In genomic region chr5:133496631-133497030, GRCh38 we compare ENCODE assay signal across 3 cellular contexts.
TF ChIP-seq lines count a peak whose summit lies in the region.

No MANE protein-coding gene starts in this region.

TF ChIP-seq in H1, 55 proteins besides CTCF, POLR2A, EP300 and RAD21 (continues in another document):
- TF ChIP-seq GTF2F1 (IDR thresholded peaks at IDR 0.05; ENCODE audit: borderline replicate concordance, low read depth, low read length) (no peak), EZH2 (IDR thresholded peaks at IDR 0.05; ENCODE audit: low read depth, low read length, severe bottlenecking) (no peak), JUND (IDR thresholded peaks at IDR 0.05; ENCODE audit: low read length) (no peak), POU5F1 (IDR thresholded peaks at IDR 0.05; ENCODE audit: low read depth, low read length) (no peak)

TF ChIP-seq in SK-N-SH treated with all-trans-retinoic acid at 6 μM for 48 hours, 23 proteins besides CTCF, POLR2A, EP300 and RAD21:
- TF ChIP-seq CSDC2 (CRISPR knock-in tag; IDR thresholded peaks at IDR 0.05) = no peak
- TF ChIP-seq, protein P1, sequence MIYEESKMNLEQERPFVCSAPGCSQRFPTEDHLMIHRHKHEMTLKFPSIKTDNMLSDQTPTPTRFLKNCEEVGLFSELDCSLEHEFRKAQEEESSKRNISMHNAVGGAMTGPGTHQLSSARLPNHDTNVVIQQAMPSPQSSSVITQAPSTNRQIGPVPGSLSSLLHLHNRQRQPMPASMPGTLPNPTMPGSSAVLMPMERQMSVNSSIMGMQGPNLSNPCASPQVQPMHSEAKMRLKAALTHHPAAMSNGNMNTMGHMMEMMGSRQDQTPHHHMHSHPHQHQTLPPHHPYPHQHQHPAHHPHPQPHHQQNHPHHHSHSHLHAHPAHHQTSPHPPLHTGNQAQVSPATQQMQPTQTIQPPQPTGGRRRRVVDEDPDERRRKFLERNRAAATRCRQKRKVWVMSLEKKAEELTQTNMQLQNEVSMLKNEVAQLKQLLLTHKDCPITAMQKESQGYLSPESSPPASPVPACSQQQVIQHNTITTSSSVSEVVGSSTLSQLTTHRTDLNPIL (CRISPR knock-in tag; IDR thresholded peaks at IDR 0.05; ENCODE audit: low read depth) = no peak
- no peak for TF ChIP-seq PPARA (CRISPR knock-in tag; IDR thresholded peaks at IDR 0.05; ENCODE audit: borderline replicate concordance)
- TF ChIP-seq ARNTL (CRISPR knock-in tag; IDR thresholded peaks at IDR 0.05; ENCODE audit: borderline replicate concordance, low read depth) = no peak
- TF ChIP-seq ZNF8 (CRISPR knock-in tag; IDR thresholded peaks at IDR 0.05) = no peak
- TF ChIP-seq POU6F1 (CRISPR knock-in tag; IDR thresholded peaks at IDR 0.05; ENCODE audit: borderline replicate concordance, low read depth) = no peak
- no peak for TF ChIP-seq ZNF70 (CRISPR knock-in tag; IDR thresholded peaks at IDR 0.05)
- TF ChIP-seq, protein P2, sequence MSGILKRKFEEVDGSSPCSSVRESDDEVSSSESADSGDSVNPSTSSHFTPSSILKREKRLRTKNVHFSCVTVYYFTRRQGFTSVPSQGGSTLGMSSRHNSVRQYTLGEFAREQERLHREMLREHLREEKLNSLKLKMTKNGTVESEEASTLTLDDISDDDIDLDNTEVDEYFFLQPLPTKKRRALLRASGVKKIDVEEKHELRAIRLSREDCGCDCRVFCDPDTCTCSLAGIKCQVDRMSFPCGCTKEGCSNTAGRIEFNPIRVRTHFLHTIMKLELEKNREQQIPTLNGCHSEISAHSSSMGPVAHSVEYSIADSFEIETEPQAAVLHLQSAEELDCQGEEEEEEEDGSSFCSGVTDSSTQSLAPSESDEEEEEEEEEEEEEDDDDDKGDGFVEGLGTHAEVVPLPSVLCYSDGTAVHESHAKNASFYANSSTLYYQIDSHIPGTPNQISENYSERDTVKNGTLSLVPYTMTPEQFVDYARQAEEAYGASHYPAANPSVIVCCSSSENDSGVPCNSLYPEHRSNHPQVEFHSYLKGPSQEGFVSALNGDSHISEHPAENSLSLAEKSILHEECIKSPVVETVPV (CRISPR knock-in tag; IDR thresholded peaks at IDR 0.05) = no peak
- no peak for TF ChIP-seq ZC3H10 (CRISPR knock-in tag; IDR thresholded peaks at IDR 0.05)
- no peak for TF ChIP-seq SNAI2 (CRISPR knock-in tag; IDR thresholded peaks at IDR 0.05)
- no peak for TF ChIP-seq PATZ1 (CRISPR knock-in tag; IDR thresholded peaks at IDR 0.05; ENCODE audit: borderline replicate concordance)
- no peak for TF ChIP-seq TCF4 (CRISPR knock-in tag; IDR thresholded peaks at IDR 0.05; ENCODE audit: borderline replicate concordance)
- no peak for TF ChIP-seq ZNF565 (CRISPR knock-in tag; conservative IDR thresholded peaks at IDR 0.05; ENCODE audit: low read depth)
- TF ChIP-seq ZFP3 (CRISPR knock-in tag; IDR thresholded peaks at IDR 0.05) = no peak
- no peak for TF ChIP-seq ESRRG (CRISPR knock-in tag; IDR thresholded peaks at IDR 0.05)
- TF ChIP-seq, protein P3, sequence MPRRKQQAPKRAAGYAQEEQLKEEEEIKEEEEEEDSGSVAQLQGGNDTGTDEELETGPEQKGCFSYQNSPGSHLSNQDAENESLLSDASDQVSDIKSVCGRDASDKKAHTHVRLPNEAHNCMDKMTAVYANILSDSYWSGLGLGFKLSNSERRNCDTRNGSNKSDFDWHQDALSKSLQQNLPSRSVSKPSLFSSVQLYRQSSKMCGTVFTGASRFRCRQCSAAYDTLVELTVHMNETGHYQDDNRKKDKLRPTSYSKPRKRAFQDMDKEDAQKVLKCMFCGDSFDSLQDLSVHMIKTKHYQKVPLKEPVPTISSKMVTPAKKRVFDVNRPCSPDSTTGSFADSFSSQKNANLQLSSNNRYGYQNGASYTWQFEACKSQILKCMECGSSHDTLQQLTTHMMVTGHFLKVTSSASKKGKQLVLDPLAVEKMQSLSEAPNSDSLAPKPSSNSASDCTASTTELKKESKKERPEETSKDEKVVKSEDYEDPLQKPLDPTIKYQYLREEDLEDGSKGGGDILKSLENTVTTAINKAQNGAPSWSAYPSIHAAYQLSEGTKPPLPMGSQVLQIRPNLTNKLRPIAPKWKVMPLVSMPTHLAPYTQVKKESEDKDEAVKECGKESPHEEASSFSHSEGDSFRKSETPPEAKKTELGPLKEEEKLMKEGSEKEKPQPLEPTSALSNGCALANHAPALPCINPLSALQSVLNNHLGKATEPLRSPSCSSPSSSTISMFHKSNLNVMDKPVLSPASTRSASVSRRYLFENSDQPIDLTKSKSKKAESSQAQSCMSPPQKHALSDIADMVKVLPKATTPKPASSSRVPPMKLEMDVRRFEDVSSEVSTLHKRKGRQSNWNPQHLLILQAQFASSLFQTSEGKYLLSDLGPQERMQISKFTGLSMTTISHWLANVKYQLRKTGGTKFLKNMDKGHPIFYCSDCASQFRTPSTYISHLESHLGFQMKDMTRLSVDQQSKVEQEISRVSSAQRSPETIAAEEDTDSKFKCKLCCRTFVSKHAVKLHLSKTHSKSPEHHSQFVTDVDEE (CRISPR knock-in tag; IDR thresholded peaks at IDR 0.05) = no peak
- TF ChIP-seq GLIS3 (CRISPR knock-in tag; IDR thresholded peaks at IDR 0.05) = no peak
- no peak for TF ChIP-seq OSR1 (CRISPR knock-in tag; IDR thresholded peaks at IDR 0.05)

TF ChIP-seq in GM23338, 12 proteins besides CTCF, POLR2A, EP300 and RAD21:
- TF ChIP-seq EZH2 (IDR thresholded peaks at IDR 0.05; ENCODE audit: low read depth, unreplicated experiment) (no peak), NANOG (IDR thresholded peaks at IDR 0.05; ENCODE audit: borderline replicate concordance) (no peak), POLR2AphosphoS5 (IDR thresholded peaks at IDR 0.05; ENCODE audit: low read depth) (no peak)
- TF ChIP-seq, protein P4, sequence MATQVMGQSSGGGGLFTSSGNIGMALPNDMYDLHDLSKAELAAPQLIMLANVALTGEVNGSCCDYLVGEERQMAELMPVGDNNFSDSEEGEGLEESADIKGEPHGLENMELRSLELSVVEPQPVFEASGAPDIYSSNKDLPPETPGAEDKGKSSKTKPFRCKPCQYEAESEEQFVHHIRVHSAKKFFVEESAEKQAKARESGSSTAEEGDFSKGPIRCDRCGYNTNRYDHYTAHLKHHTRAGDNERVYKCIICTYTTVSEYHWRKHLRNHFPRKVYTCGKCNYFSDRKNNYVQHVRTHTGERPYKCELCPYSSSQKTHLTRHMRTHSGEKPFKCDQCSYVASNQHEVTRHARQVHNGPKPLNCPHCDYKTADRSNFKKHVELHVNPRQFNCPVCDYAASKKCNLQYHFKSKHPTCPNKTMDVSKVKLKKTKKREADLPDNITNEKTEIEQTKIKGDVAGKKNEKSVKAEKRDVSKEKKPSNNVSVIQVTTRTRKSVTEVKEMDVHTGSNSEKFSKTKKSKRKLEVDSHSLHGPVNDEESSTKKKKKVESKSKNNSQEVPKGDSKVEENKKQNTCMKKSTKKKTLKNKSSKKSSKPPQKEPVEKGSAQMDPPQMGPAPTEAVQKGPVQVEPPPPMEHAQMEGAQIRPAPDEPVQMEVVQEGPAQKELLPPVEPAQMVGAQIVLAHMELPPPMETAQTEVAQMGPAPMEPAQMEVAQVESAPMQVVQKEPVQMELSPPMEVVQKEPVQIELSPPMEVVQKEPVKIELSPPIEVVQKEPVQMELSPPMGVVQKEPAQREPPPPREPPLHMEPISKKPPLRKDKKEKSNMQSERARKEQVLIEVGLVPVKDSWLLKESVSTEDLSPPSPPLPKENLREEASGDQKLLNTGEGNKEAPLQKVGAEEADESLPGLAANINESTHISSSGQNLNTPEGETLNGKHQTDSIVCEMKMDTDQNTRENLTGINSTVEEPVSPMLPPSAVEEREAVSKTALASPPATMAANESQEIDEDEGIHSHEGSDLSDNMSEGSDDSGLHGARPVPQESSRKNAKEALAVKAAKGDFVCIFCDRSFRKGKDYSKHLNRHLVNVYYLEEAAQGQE (IDR thresholded peaks at IDR 0.05; ENCODE audit: unreplicated experiment) = no peak
- TF ChIP-seq, protein P5, sequence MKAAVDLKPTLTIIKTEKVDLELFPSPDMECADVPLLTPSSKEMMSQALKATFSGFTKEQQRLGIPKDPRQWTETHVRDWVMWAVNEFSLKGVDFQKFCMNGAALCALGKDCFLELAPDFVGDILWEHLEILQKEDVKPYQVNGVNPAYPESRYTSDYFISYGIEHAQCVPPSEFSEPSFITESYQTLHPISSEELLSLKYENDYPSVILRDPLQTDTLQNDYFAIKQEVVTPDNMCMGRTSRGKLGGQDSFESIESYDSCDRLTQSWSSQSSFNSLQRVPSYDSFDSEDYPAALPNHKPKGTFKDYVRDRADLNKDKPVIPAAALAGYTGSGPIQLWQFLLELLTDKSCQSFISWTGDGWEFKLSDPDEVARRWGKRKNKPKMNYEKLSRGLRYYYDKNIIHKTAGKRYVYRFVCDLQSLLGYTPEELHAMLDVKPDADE (IDR thresholded peaks at IDR 0.05) = no peak
